ENCODE assay signal across 1 cellular context in the genomic region with DNA sequence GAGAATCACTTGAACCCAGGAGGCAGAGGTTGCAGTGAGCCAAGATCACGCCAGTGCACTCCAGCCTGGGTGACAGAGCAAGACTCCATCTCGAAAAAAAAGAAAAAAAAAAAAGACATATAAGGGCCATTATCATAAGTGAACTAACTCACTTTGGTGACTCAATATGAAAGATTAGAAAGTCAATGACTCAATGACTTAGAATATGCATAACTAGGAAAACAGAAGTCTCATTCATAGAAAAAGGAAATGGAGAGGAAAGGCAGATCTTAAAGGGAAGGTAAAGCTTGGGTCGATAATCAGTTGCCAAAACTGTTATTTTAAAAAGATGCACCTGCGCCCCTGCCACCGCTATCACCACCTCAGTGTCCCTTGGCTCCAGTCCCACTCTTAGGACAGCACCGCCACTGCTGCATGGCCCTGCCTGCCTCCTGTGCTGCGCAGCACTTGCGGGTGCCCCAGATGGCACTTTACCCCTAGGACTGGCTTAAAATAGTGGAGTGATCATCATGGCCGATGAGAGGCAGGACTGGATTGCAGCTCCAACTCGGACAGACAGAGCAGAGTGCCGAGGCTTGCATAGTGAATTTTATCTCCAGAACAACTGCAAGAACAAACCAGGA.
TF ChIP-seq lines count a peak whose summit lies in the region.

No MANE protein-coding gene starts in this region.

TF ChIP-seq in WTC11, 78 proteins besides CTCF, POLR2A, EP300 and RAD21 (continued from another document):
- TF ChIP-seq, protein P1, sequence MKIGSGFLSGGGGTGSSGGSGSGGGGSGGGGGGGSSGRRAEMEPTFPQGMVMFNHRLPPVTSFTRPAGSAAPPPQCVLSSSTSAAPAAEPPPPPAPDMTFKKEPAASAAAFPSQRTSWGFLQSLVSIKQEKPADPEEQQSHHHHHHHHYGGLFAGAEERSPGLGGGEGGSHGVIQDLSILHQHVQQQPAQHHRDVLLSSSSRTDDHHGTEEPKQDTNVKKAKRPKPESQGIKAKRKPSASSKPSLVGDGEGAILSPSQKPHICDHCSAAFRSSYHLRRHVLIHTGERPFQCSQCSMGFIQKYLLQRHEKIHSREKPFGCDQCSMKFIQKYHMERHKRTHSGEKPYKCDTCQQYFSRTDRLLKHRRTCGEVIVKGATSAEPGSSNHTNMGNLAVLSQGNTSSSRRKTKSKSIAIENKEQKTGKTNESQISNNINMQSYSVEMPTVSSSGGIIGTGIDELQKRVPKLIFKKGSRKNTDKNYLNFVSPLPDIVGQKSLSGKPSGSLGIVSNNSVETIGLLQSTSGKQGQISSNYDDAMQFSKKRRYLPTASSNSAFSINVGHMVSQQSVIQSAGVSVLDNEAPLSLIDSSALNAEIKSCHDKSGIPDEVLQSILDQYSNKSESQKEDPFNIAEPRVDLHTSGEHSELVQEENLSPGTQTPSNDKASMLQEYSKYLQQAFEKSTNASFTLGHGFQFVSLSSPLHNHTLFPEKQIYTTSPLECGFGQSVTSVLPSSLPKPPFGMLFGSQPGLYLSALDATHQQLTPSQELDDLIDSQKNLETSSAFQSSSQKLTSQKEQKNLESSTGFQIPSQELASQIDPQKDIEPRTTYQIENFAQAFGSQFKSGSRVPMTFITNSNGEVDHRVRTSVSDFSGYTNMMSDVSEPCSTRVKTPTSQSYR (CRISPR knock-in tag; IDR thresholded peaks at IDR 0.05) = no peak
- TF ChIP-seq ZNF121 (CRISPR knock-in tag; IDR thresholded peaks at IDR 0.05) (no peak), GRHL2 (CRISPR knock-in tag; IDR thresholded peaks at IDR 0.05; ENCODE audit: insufficient replicate concordance, severe bottlenecking) (no peak), FOXP1 (CRISPR knock-in tag; IDR thresholded peaks at IDR 0.05; ENCODE audit: borderline replicate concordance) (no peak)
- TF ChIP-seq, protein P2, sequence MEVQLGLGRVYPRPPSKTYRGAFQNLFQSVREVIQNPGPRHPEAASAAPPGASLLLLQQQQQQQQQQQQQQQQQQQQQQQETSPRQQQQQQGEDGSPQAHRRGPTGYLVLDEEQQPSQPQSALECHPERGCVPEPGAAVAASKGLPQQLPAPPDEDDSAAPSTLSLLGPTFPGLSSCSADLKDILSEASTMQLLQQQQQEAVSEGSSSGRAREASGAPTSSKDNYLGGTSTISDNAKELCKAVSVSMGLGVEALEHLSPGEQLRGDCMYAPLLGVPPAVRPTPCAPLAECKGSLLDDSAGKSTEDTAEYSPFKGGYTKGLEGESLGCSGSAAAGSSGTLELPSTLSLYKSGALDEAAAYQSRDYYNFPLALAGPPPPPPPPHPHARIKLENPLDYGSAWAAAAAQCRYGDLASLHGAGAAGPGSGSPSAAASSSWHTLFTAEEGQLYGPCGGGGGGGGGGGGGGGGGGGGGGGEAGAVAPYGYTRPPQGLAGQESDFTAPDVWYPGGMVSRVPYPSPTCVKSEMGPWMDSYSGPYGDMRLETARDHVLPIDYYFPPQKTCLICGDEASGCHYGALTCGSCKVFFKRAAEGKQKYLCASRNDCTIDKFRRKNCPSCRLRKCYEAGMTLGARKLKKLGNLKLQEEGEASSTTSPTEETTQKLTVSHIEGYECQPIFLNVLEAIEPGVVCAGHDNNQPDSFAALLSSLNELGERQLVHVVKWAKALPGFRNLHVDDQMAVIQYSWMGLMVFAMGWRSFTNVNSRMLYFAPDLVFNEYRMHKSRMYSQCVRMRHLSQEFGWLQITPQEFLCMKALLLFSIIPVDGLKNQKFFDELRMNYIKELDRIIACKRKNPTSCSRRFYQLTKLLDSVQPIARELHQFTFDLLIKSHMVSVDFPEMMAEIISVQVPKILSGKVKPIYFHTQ (CRISPR knock-in tag; IDR thresholded peaks at IDR 0.05) = no peak
- TF ChIP-seq, protein P3, sequence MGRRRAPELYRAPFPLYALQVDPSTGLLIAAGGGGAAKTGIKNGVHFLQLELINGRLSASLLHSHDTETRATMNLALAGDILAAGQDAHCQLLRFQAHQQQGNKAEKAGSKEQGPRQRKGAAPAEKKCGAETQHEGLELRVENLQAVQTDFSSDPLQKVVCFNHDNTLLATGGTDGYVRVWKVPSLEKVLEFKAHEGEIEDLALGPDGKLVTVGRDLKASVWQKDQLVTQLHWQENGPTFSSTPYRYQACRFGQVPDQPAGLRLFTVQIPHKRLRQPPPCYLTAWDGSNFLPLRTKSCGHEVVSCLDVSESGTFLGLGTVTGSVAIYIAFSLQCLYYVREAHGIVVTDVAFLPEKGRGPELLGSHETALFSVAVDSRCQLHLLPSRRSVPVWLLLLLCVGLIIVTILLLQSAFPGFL (CRISPR knock-in tag; IDR thresholded peaks at IDR 0.05; ENCODE audit: borderline replicate concordance) = no peak
- TF ChIP-seq, protein P4, sequence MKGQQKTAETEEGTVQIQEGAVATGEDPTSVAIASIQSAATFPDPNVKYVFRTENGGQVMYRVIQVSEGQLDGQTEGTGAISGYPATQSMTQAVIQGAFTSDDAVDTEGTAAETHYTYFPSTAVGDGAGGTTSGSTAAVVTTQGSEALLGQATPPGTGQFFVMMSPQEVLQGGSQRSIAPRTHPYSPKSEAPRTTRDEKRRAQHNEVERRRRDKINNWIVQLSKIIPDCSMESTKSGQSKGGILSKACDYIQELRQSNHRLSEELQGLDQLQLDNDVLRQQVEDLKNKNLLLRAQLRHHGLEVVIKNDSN (CRISPR knock-in tag; IDR thresholded peaks at IDR 0.05) = no peak
TF ChIP-seq in WTC11: peak in this region for 0.
